Comparison of ENCODE assay signal across 14 cellular contexts in the genomic region with DNA sequence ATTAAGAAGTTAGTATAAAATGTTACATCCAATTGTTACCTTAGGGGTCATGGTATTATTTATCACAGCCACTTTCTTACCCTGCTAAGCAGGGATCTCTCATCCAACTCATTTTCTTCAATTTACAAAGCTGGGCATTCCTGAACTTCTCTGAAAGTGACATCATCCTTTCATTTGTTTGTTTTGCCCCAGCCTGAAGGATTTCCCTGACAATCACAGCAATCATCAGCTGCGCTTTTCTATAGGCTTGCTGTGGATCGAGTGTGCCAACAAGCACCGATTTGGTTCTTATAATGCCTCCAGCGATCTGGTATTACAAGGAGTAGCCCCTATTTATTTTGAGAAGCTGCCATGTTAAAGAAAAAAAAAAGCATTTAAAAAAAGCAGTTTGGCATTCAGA.
DNase-seq lines count a peak whose midpoint lies in the region; ATAC-seq, FAIRE-seq and TF ChIP-seq lines count a peak whose summit lies in the region.
"Had no signal": no experiment of that assay in that cellular context is flagged by ENCODE, and none has a peak within 500 bp of the region (broad histone marks: within the 10 kb centered on the region; RNA-seq: fewer than 3 reads in every experiment).

No MANE protein-coding gene starts in this region.

- CTCF ChIA-PET in HepG2 (lab: Yijun Ruan, JAX; ENCODE audit: low intra/inter-chr PET ratio, low total read pairs) = no interaction called here

- POLR2A ChIA-PET in HepG2 (lab: Yijun Ruan, JAX) = no interaction called here

- intact Hi-C loops in HepG2 (cut with micrococcal nuclease; ENCODE audit: unreplicated experiment) = no loop called here
- intact Hi-C loops in activated CD4-positive, alpha-beta T cell treated with anti-CD3 and anti-CD28 coated beads, Interleukin-2, amount 10 ng/mL, durations not matched to agents 24 days and 14 days (cut with micrococcal nuclease) = no loop called here

- ATAC-seq in HepG2 (no peak), GM19452 (IDR thresholded peaks at IDR 0.05; ENCODE audit: unreplicated experiment) (no peak)
- ATAC-seq: HCT116 had no signal

- no peaks in the 10 kb centered on the region for H3K4me1 ChIP-seq in HepG2 (ENCODE audit: insufficient read depth, low read length)
- H3K4me1 ChIP-seq: colonic mucosa, transverse colon had no signal

- no peak overlapping the region for H3K9ac ChIP-seq in HepG2 (ENCODE audit: insufficient read depth, low read depth, low read length)

- TF ChIP-seq EP300 in HepG2 (IDR thresholded peaks at IDR 0.05; ENCODE audit: low read depth in 2 of 2, low read length in 2 of 2) (no peak), HepG2 (CRISPR knock-in tag; IDR thresholded peaks at IDR 0.05; ENCODE audit: borderline replicate concordance) (no peak)

- H3K27me3 Mint-ChIP-seq in activated CD4-positive, alpha-beta T cell treated with anti-CD3 and anti-CD28 coated beads, Interleukin-2, amount 10 ng/mL, durations not matched to agents 24 days and 14 days = no peaks in the 10 kb centered on the region

- TF ChIP-seq RAD21 in HepG2 (CRISPR knock-in tag; IDR thresholded peaks at IDR 0.05) = no peak

- BruUV-seq in HepG2 (replicated peaks; lab: Mats Ljungman, UMichigan) = no TSS peak

- 0% methylated on average over 4 of the region's 4 CpGs for WGBS in HepG2 (ENCODE audit: low lambda C conversion rate)

- H3K36me3 ChIP-seq in MG63 (no peaks in the 10 kb centered on the region), HepG2 (replicated peaks in 1 of 2; ENCODE audit: control insufficient read depth in 1 of 2, insufficient read depth in 2 of 2, low read length in 2 of 2) (no peaks in the 10 kb centered on the region)
- H3K36me3 ChIP-seq: colonic mucosa, transverse colon had no signal

- peak; percentile 77 for DNase-seq in EH (ENCODE audit: low read depth)
- peak; percentile 67 for DNase-seq in MG63
- DNase-seq in astrocyte of the spinal cord (ENCODE audit: low read depth, low spot score) = peak; percentile 46
- peak; percentile 13 for DNase-seq in HepG2 (ENCODE audit: low spot score)
- no peak for DNase-seq in central memory CD4-positive, alpha-beta T cell
- no peak for DNase-seq in activated CD4-positive, alpha-beta T cell treated with anti-CD3 and anti-CD28 coated beads, Interleukin-2, amount 10 ng/mL, durations not matched to agents 24 days and 14 days
- DNase-seq in ureter (ENCODE audit: low spot score) = no peak
- DNase-seq: activated CD8-positive, alpha-beta memory T cell treated with anti-CD3 and anti-CD28 coated beads, Interleukin-2, amount 50 U/mL, for 48 hours; colonic mucosa; NCI-H2029 treated with DMSO at 0.1 percent for 48 hours; transverse colon had no signal

- H3K27ac ChIP-seq in HepG2 (ENCODE audit: extremely low read length, insufficient read depth, low read length) = no peak overlapping the region
- H3K27ac ChIP-seq: colonic mucosa, transverse colon had no signal

- H2AFZ ChIP-seq in HepG2 (ENCODE audit: low read length) = no peak overlapping the region

- FAIRE-seq in HepG2 (lab: Jason Lieb, UNC) = no peak

- no peaks in the 10 kb centered on the region for H3K4me1 Mint-ChIP-seq in activated CD4-positive, alpha-beta T cell treated with anti-CD3 and anti-CD28 coated beads, Interleukin-2, amount 10 ng/mL, durations not matched to agents 24 days and 14 days

- H3K27ac Mint-ChIP-seq in activated CD4-positive, alpha-beta T cell treated with anti-CD3 and anti-CD28 coated beads, Interleukin-2, amount 10 ng/mL, durations not matched to agents 24 days and 14 days = no peak overlapping the region
- H3K27ac Mint-ChIP-seq: T-helper 2 cell treated with Interferon-gamma antibody and Interleukin-4, amounts not matched to agents 5 μg/mL and 100 μg/mL, for 36 hours had no signal

- no peak overlapping the region for H3K4me3 Mint-ChIP-seq in activated CD4-positive, alpha-beta T cell treated with anti-CD3 and anti-CD28 coated beads, Interleukin-2, amount 10 ng/mL, durations not matched to agents 24 days and 14 days
- H3K4me3 Mint-ChIP-seq: T-helper 2 cell treated with Interferon-gamma antibody and Interleukin-4, amounts not matched to agents 5 μg/mL and 100 μg/mL, for 36 hours had no signal

- no peaks in the 10 kb centered on the region for H3K9me3 Mint-ChIP-seq in activated CD4-positive, alpha-beta T cell treated with anti-CD3 and anti-CD28 coated beads, Interleukin-2, amount 10 ng/mL, durations not matched to agents 24 days and 14 days

- TF ChIP-seq POLR2A in HepG2 (IDR thresholded peaks at IDR 0.05; ENCODE audit: insufficient read depth in 1 of 2, low read depth in 2 of 2, low read length in 2 of 2) = no peak

- no peaks in the 10 kb centered on the region for H3K9me3 ChIP-seq in MG63
- no peaks in the 10 kb centered on the region for H3K9me3 ChIP-seq in HepG2 (ENCODE audit: low read length)
- H3K9me3 ChIP-seq: colonic mucosa, transverse colon had no signal

- in situ Hi-C loops in astrocyte of the spinal cord (cut with HindIII; ENCODE audit: low sequenced_read_pairs) (no loop called here), HepG2 (cut with HindIII; ENCODE audit: extremely low pct_ligation_motif_present, low pct_unique_long_range_greater_than_20kb) (no loop called here)

- H3K27me3 ChIP-seq in MG63 (no peaks in the 10 kb centered on the region), HepG2 (ENCODE audit: control insufficient read depth in 1 of 2, insufficient read depth in 2 of 2, low read length in 2 of 2) (no peaks in the 10 kb centered on the region)
- H3K27me3 ChIP-seq: colonic mucosa, transverse colon had no signal

- no peaks in the 10 kb centered on the region for H3K36me3 Mint-ChIP-seq in activated CD4-positive, alpha-beta T cell treated with anti-CD3 and anti-CD28 coated beads, Interleukin-2, amount 10 ng/mL, durations not matched to agents 24 days and 14 days (ENCODE audit: low read depth)

- H3K79me2 ChIP-seq in HepG2 (ENCODE audit: insufficient read depth, low read length) = no peaks in the 10 kb centered on the region

- H3K4me2 ChIP-seq in HepG2 (ENCODE audit: low read depth, low read length) = no peak overlapping the region

- TF ChIP-seq CTCF in astrocyte of the spinal cord (IDR thresholded peaks at IDR 0.05; ENCODE audit: low read depth, low read length) = no peak
- no peak for TF ChIP-seq CTCF in HepG2 (CRISPR knock-in tag; IDR thresholded peaks at IDR 0.05)

- no peaks in the 10 kb centered on the region for H4K20me1 ChIP-seq in HepG2 (ENCODE audit: insufficient read depth, low read length)

- H3K4me3 ChIP-seq in MG63 (no peak overlapping the region), astrocyte of the spinal cord (ENCODE audit: low read depth, low read length) (no peak overlapping the region), HepG2 (replicated peaks in 1 of 3; ENCODE audit: insufficient read depth in 1 of 3, low read depth in 2 of 3, low read length in 3 of 3) (no peak overlapping the region)
- H3K4me3 ChIP-seq: colonic mucosa, transverse colon had no signal

TF ChIP-seq in HepG2, 621 proteins besides CTCF, POLR2A, EP300 and RAD21:
- TF ChIP-seq ZNF792 (CRISPR knock-in tag; IDR thresholded peaks at IDR 0.05) = no peak
- TF ChIP-seq ATF7 (IDR thresholded peaks at IDR 0.05) = 0 out of 2 replicates have a peak, but pooled peaks have one; percentile 29
- TF ChIP-seq ATF7 (CRISPR knock-in tag; IDR thresholded peaks at IDR 0.05) = no peak

Comparison
In these comparisons a context has a peak if more than half of its experiments do, and no peak if none do; other contexts are left out.
1. DNase-seq: peak in EH (single experiment), MG63 (single experiment), astrocyte of the spinal cord (single experiment) and HepG2 (single experiment); none in central memory CD4-positive, alpha-beta T cell (single experiment), activated CD4-positive, alpha-beta T cell treated with anti-CD3 and anti-CD28 coated beads, Interleukin-2, amount 10 ng/mL, durations not matched to agents 24 days and 14 days (single experiment) and ureter (single experiment).